15 cellular contexts compared by ENCODE assay signal in the genomic region with DNA sequence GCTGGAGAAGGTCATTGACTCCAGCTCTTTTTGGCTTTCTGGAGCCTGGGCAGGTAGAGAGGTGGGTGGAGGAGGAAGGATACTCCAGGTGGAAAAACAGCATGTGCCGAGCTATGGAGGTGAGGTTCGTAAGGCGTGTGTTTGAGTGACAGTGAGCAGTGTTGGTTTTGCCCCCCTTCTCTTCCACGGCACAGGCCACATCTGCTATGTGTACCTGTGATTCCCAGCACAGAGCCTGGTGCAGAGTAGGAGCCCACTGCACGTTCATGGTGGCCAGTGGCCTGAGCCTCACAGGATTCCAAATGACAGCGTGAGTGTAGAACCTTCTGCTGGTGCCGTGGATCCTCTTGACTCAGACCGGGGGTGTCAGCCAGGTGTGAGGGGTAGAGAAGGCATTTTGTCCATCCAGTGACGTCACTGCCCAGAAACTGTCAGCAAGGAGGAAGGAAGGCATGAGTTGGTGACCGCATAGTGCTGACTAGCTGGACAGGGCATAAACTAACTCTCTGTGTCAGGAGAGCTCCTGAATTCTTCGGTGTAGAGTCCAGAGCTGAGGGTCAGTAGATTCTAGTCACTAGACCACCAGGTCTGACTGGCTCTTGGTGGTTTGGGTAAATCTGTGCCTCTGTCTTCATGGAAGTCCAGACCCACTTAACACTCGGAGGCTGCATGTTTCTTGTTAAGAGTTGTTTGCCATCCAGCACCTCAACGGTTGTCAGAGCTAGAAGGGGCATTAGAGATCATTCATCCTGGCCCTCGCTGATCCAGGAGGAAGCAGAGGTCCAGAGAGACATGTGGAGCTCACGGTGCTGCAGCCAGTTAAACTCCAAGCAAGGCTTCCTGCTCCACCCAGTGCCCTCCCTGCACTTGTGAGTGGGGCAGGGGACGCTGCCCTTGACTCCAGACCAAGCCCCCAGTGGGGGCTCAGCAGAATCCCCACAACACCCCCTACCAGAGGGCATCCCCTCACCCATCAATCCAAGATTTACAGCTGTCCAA. TPM values are rescaled to one million over a fixed set of nuclear protein-coding genes. Genes with fewer than 3 reads are reported as not detected.
DNase-seq lines count a peak whose midpoint lies in the region; ATAC-seq and TF ChIP-seq lines count a peak whose summit lies in the region.
"Had no signal": no experiment of that assay in that cellular context is flagged by ENCODE, and none has a peak within 500 bp of the region (broad histone marks: within the 10 kb centered on the region; RNA-seq: fewer than 3 reads in every experiment).

No MANE protein-coding gene starts in this region.

- H3K4me3 ChIP-seq in ACC112 (ENCODE audit: low read depth, low read length), result no peak overlapping the region
- H3K4me3 ChIP-seq in GM23248, result no peak overlapping the region
- H3K4me3 ChIP-seq in endodermal cell (ENCODE audit: low read length), result peak overlapping the region; percentile 68
- H3K4me3 ChIP-seq in neural cell (ENCODE audit: low read length), result peak overlapping the region; percentile 77
- no peak overlapping the region for H3K4me3 ChIP-seq in coronary artery
- H3K4me3 ChIP-seq: heart right ventricle, SK-N-MC, thyroid gland had no signal

- peak overlapping the region; percentile 98 for H3K4me2 ChIP-seq in GM23248 (ENCODE audit: unreplicated experiment)
- H3K4me2 ChIP-seq in neural cell (ENCODE audit: low read length), result no peak overlapping the region

- no peaks in the 10 kb centered on the region for H3K9me3 ChIP-seq in GM23248 (ENCODE audit: low read depth)
- no peaks in the 10 kb centered on the region for H3K9me3 ChIP-seq in endodermal cell (ENCODE audit: control insufficient read depth, low read length)
- no peaks in the 10 kb centered on the region for H3K9me3 ChIP-seq in neural cell (ENCODE audit: low read length)
- H3K9me3 ChIP-seq: heart right ventricle, thyroid gland had no signal

- H4K20me1 ChIP-seq in GM23248 (ENCODE audit: insufficient read depth) (peaks cover 8% of the 10 kb centered on the region), neural cell (ENCODE audit: insufficient read depth) (peaks cover 3% of the 10 kb centered on the region)

- H3K9ac ChIP-seq in GM23248 (no peak overlapping the region), endodermal cell (ENCODE audit: extremely low read depth, low read length, poor library complexity, severe bottlenecking) (no peak overlapping the region), neural cell (ENCODE audit: low read length) (no peak overlapping the region)

- H2AFZ ChIP-seq in ACC112 (ENCODE audit: low read length, unreplicated experiment) (no peak overlapping the region), GM23248 (no peak overlapping the region), neural cell (ENCODE audit: low read depth, low read length) (no peak overlapping the region)

- no peak for DNase-seq in GM23248
- no peak for DNase-seq in endodermal cell
- DNase-seq in coronary artery (ENCODE audit: low spot score), result no peak
- no peak for DNase-seq in T-helper 2 cell treated with Interferon-gamma antibody and Interleukin-4, amounts not matched to agents 5 μg/mL and 100 μg/mL, for 36 hours (ENCODE audit: low spot score)
- no peak for DNase-seq in posterior cingulate gyrus
- DNase-seq: activated naive CD4-positive, alpha-beta T cell treated with anti-CD3 and anti-CD28 coated beads for 36 hours; heart right ventricle; left cardiac atrium; nucleus accumbens; thyroid gland had no signal

- H3K9me3 Mint-ChIP-seq in endodermal cell, result no peaks in the 10 kb centered on the region
- no peaks in the 10 kb centered on the region for H3K9me3 Mint-ChIP-seq in T-helper 2 cell treated with Interferon-gamma antibody and Interleukin-4, amounts not matched to agents 5 μg/mL and 100 μg/mL, for 36 hours
- H3K9me3 Mint-ChIP-seq: activated naive CD4-positive, alpha-beta T cell treated with anti-CD3 and anti-CD28 coated beads for 36 hours had no signal

- H3K27ac ChIP-seq in ACC112 (ENCODE audit: low read depth, low read length) (peak overlapping the region; percentile 71), GM23248 (peak overlapping the region; percentile 80), endodermal cell (ENCODE audit: low read depth, low read length) (no peak overlapping the region), neural cell (ENCODE audit: low read length) (peak overlapping the region; percentile 48), coronary artery (peak overlapping the region in 1 of 2 donors; percentile 93)
- H3K27ac ChIP-seq: heart right ventricle, SK-N-MC, thyroid gland had no signal

- H3F3A ChIP-seq in GM23248 (ENCODE audit: insufficient read depth) (peaks cover 26% of the 10 kb centered on the region), neural cell (ENCODE audit: insufficient read depth, low read length, poor library complexity, severe bottlenecking) (no peaks in the 10 kb centered on the region)

- peaks cover 52% of the 10 kb centered on the region for H3K4me1 Mint-ChIP-seq in endodermal cell
- H3K4me1 Mint-ChIP-seq in T-helper 2 cell treated with Interferon-gamma antibody and Interleukin-4, amounts not matched to agents 5 μg/mL and 100 μg/mL, for 36 hours (ENCODE audit: low read depth), result peaks cover 26% of the 10 kb centered on the region

- no peak for ATAC-seq in HG03439 (IDR thresholded peaks at IDR 0.05; ENCODE audit: unreplicated experiment)
- ATAC-seq: heart right ventricle, left cardiac atrium had no signal

- no peak for TF ChIP-seq RAD21 in neural cell (conservative IDR thresholded peaks at IDR 0.05)

- H3K27me3 Mint-ChIP-seq in endodermal cell (ENCODE audit: insufficient read depth), result peaks cover 14% of the 10 kb centered on the region
- no peaks in the 10 kb centered on the region for H3K27me3 Mint-ChIP-seq in T-helper 2 cell treated with Interferon-gamma antibody and Interleukin-4, amounts not matched to agents 5 μg/mL and 100 μg/mL, for 36 hours (ENCODE audit: low read depth)
- H3K27me3 Mint-ChIP-seq: B cell had no signal

- TF ChIP-seq EP300 in neural cell (conservative IDR thresholded peaks at IDR 0.05; ENCODE audit: poor library complexity, severe bottlenecking), result no peak

- H3K36me3 ChIP-seq in ACC112 (ENCODE audit: insufficient read depth, low read length) (peaks cover 14% of the 10 kb centered on the region), GM23248 (ENCODE audit: low read depth) (no peaks in the 10 kb centered on the region; the same call in 1 of the 2 replicates), endodermal cell (ENCODE audit: control insufficient read depth, insufficient read depth, low read length) (no peaks in the 10 kb centered on the region), neural cell (ENCODE audit: insufficient read depth, low read length) (no peaks in the 10 kb centered on the region)
- H3K36me3 ChIP-seq: heart right ventricle, thyroid gland had no signal

- no peaks in the 10 kb centered on the region for H3K36me3 Mint-ChIP-seq in endodermal cell (ENCODE audit: low read depth)
- no peaks in the 10 kb centered on the region for H3K36me3 Mint-ChIP-seq in T-helper 2 cell treated with Interferon-gamma antibody and Interleukin-4, amounts not matched to agents 5 μg/mL and 100 μg/mL, for 36 hours (ENCODE audit: low read depth)

- WGBS in GM23248 (ENCODE audit: low coverage in 1 of 2, low lambda C conversion rate in 2 of 2, missing lambda C conversion rate in 2 of 2), 2 experiments, result 96% methylated on average over 16 of the region's 16 CpGs
- WGBS in endodermal cell (ENCODE audit: insufficient coverage in 1 of 2, insufficient read length in 1 of 2), 2 experiments, result 90% methylated on average over 11 to 16 of the region's 16 CpGs

- no peak overlapping the region for H3K4me3 Mint-ChIP-seq in endodermal cell
- H3K4me3 Mint-ChIP-seq in T-helper 2 cell treated with Interferon-gamma antibody and Interleukin-4, amounts not matched to agents 5 μg/mL and 100 μg/mL, for 36 hours, result no peak overlapping the region
- H3K4me3 Mint-ChIP-seq: activated naive CD4-positive, alpha-beta T cell treated with anti-CD3 and anti-CD28 coated beads for 36 hours; B cell had no signal

- H3K9me2 ChIP-seq in GM23248 (ENCODE audit: insufficient read depth) (no peaks in the 10 kb centered on the region), neural cell (ENCODE audit: insufficient read depth, low read length) (no peaks in the 10 kb centered on the region)

- H3K27me3 ChIP-seq in ACC112 (ENCODE audit: insufficient read depth, low read length) (no peaks in the 10 kb centered on the region), GM23248 (replicated peaks; ENCODE audit: insufficient read depth) (no peaks in the 10 kb centered on the region), endodermal cell (ENCODE audit: control insufficient read depth, insufficient read depth, low read length, poor library complexity, severe bottlenecking) (peaks cover 7% of the 10 kb centered on the region), neural cell (ENCODE audit: insufficient read depth, low read depth, low read length) (no peaks in the 10 kb centered on the region)
- H3K27me3 ChIP-seq: heart right ventricle, thyroid gland had no signal

- H3K79me2 ChIP-seq in ACC112 (ENCODE audit: control insufficient read depth, insufficient read depth, low read length, unreplicated experiment), result peaks cover 85% of the 10 kb centered on the region
- H3K79me2 ChIP-seq in GM23248 (ENCODE audit: insufficient read depth), result peaks cover 76% of the 10 kb centered on the region
- peaks cover 43% of the 10 kb centered on the region for H3K79me2 ChIP-seq in neural cell (replicated peaks; ENCODE audit: insufficient read depth, low read length)

- H3K27ac Mint-ChIP-seq in endodermal cell, result no peak overlapping the region
- no peak overlapping the region for H3K27ac Mint-ChIP-seq in T-helper 2 cell treated with Interferon-gamma antibody and Interleukin-4, amounts not matched to agents 5 μg/mL and 100 μg/mL, for 36 hours
- H3K27ac Mint-ChIP-seq: activated naive CD4-positive, alpha-beta T cell treated with anti-CD3 and anti-CD28 coated beads for 36 hours; B cell had no signal

- intact Hi-C loops in posterior cingulate gyrus (cut with DNase I), result loop anchor here (10.0 kb wide), 1 partner anchor 866 kb away; the partner anchor contains the start of gene STX6

- peaks cover 34% of the 10 kb centered on the region for H3K4me1 ChIP-seq in ACC112 (ENCODE audit: control insufficient read depth, insufficient read depth, low read length, unreplicated experiment)
- peaks cover 31% of the 10 kb centered on the region for H3K4me1 ChIP-seq in GM23248 (ENCODE audit: insufficient read depth)
- peaks cover 30% of the 10 kb centered on the region for H3K4me1 ChIP-seq in endodermal cell (ENCODE audit: control insufficient read depth, insufficient read depth, low read length)

- TF ChIP-seq CTCF in endodermal cell (conservative IDR thresholded peaks at IDR 0.05) (no peak), neural cell (IDR thresholded peaks at IDR 0.05; ENCODE audit: poor library complexity, severe bottlenecking) (no peak), coronary artery (IDR thresholded peaks at IDR 0.05) (no peak)

- in situ Hi-C loops in GM23248 (cut with MboI), result loop anchor here (25.0 kb wide), 1 partner anchor 271 kb away; the partner anchor contains the start of genes TOR1AIP1 and TOR1AIP2

RNA-seq across cellular contexts. Expression of gene QSOX1, which starts 3.8 kb away (rescaled TPM):
- 519 and 540 TPM in 2 replicates for total RNA-seq in GM23248 (2014; rRNA removed; shearing (Covaris generic))
- polyA plus RNA-seq in GM23248 (2016; fragmentation: Nextera tagmentation; extraction: Ambion mirVana), result 270 and 274 TPM in 2 replicates
- 100 to 1,000 TPM in 1 of 2 donors, 10 to 100 TPM in 1; 77.9 to 116 TPM for total RNA-seq in endodermal cell
- 41.5 TPM for polyA plus RNA-seq in endodermal cell (2013, experiment 1 of 2)
- polyA plus RNA-seq in endodermal cell (2013, experiment 2 of 2), result 39.1 TPM
- 49.8 and 58.4 TPM in 2 replicates for polyA plus RNA-seq in neural cell
- polyA minus RNA-seq in neural cell, result 73.5 and 74.0 TPM in 2 replicates

Comparison
In these comparisons a context has a peak if more than half of its experiments do, and no peak if none do; other contexts are left out.
1. H3K4me3 ChIP-seq: peak in endodermal cell (single experiment) and neural cell (single experiment); none in ACC112 (single experiment), GM23248 (single experiment) and coronary artery (single experiment).